Comparison of ENCODE assay signal across 1 cellular context in the genomic region with DNA sequence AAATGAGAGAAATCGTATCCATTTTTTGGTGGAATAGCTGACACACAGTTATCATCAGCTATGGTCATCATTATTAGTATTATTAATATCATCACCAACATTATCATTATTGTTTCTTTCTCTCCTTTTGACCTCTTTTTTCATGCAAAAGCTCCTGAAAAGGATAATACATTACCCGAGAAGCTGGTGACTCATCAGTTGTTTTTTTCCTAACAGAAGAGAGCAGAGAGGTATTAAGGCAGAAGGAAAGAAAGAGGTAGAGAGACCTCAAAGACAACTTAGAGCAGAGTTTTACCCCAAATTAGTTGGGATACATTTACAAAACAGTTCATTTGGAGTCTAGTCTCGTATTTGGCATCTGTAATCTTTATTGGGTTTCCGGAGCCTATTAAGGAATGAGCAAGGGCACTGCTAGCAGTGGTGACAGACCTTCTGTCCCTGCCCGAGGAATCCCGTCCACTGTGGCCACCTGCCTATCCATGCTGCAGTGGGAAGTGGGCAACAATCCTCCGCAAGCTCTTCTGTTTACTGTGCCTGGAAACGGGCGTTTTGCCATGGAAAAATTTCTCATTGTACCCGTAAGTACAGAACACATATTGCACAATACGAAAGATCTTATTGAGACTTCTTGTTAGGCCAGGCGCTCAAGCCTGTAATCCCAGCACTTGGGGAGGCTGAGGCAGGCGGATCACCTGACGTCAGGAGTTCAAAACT.
TF ChIP-seq lines count a peak whose summit lies in the region.

No MANE protein-coding gene starts in this region.

TF ChIP-seq in H1, 55 proteins besides CTCF, POLR2A, EP300 and RAD21:
- no peak for TF ChIP-seq SP1 (IDR thresholded peaks at IDR 0.05; ENCODE audit: low read depth, low read length)
- no peak for TF ChIP-seq SIN3A (conservative IDR thresholded peaks at IDR 0.05 in 1 of 2, IDR thresholded peaks at IDR 0.05 in 1 of 2; ENCODE audit: low read depth in 1 of 2, low read length in 2 of 2)
- no peak for TF ChIP-seq NRF1 (IDR thresholded peaks at IDR 0.05; ENCODE audit: low read depth, low read length)
- TF ChIP-seq GABPA (IDR thresholded peaks at IDR 0.05; ENCODE audit: borderline replicate concordance, insufficient read depth, low read length), result no peak
- TF ChIP-seq TBP (IDR thresholded peaks at IDR 0.05; ENCODE audit: low read depth, low read length), result no peak
- no peak for TF ChIP-seq TAF1 (IDR thresholded peaks at IDR 0.05; ENCODE audit: low read depth, low read length)
- TF ChIP-seq KDM4A (IDR thresholded peaks at IDR 0.05; ENCODE audit: low read depth, low read length, severe bottlenecking), result no peak
- peak; percentile 56; the same call in 1 of the 2 replicates for TF ChIP-seq CEBPB (IDR thresholded peaks at IDR 0.05; ENCODE audit: low read depth, low read length)
- no peak for TF ChIP-seq BACH1 (IDR thresholded peaks at IDR 0.05; ENCODE audit: low read length)
- no peak for TF ChIP-seq ZNF274 (IDR thresholded peaks at IDR 0.05; ENCODE audit: borderline replicate concordance, extremely low read depth, low read length)
- no peak for TF ChIP-seq RFX5 (IDR thresholded peaks at IDR 0.05; ENCODE audit: borderline replicate concordance, low read depth, low read length)
- TF ChIP-seq SIX5 (IDR thresholded peaks at IDR 0.05; ENCODE audit: low read depth, low read length), result no peak
- no peak for TF ChIP-seq RBBP5 (IDR thresholded peaks at IDR 0.05; ENCODE audit: borderline replicate concordance, low read depth, low read length)
- TF ChIP-seq RXRA (IDR thresholded peaks at IDR 0.05; ENCODE audit: insufficient read depth, low read depth, low read length), result no peak
- TF ChIP-seq JUND (IDR thresholded peaks at IDR 0.05; ENCODE audit: low read length), result 0 out of 2 replicates have a peak, but pooled peaks have one; percentile 39
- no peak for TF ChIP-seq NANOG (IDR thresholded peaks at IDR 0.05; ENCODE audit: insufficient read depth, low read depth, low read length, poor library complexity, severe bottlenecking)
- TF ChIP-seq SP4 (IDR thresholded peaks at IDR 0.05; ENCODE audit: low read length), result no peak
